ENCODE assay signal across 15 cellular contexts in genomic region chr12:127060933-127061332, GRCh38.
DNase-seq lines count a peak whose midpoint lies in the region; ATAC-seq and TF ChIP-seq lines count a peak whose summit lies in the region.
"Had no signal": no experiment of that assay in that cellular context is flagged by ENCODE, and none has a peak within 500 bp of the region (broad histone marks: within the 10 kb centered on the region; RNA-seq: fewer than 3 reads in every experiment).

No MANE protein-coding gene starts in this region.

- no peak for TF ChIP-seq POLR2A in gastroesophageal sphincter (IDR thresholded peaks at IDR 0.05)

- no peak overlapping the region for H2AFZ ChIP-seq in PC-3 (ENCODE audit: low read length)

- POLR2A ChIA-PET in PC-3 (lab: Charles Lee; ENCODE audit: unreplicated experiment): interaction anchor here (0.5 to 0.7 kb wide), 2 partner anchors 15 to 35 kb away, joined by 5 to 11 read pairs; no protein-coding TSS in a partner anchor

- TSS peak; percentile 77 for BruUV-seq in PC-3 (replicated peaks; lab: Mats Ljungman, UMichigan)

- 0 out of 2 replicates have a peak, but pooled peaks cover 3% of the 10 kb centered on the region for H4K20me1 ChIP-seq in PC-3 (ENCODE audit: low read length)

- H3K4me1 ChIP-seq in PC-3 (ENCODE audit: insufficient read depth, low read length) (peaks cover 30% of the 10 kb centered on the region), gastroesophageal sphincter (no peaks in the 10 kb centered on the region)
- H3K4me1 ChIP-seq: SJSA1 had no signal

- 91 to 93% methylated on average over 2 to 7 of the region's 14 CpGs for WGBS in gastroesophageal sphincter (ENCODE audit: low coverage in 1 of 2), 2 donors

- H3K9ac ChIP-seq in PC-3 (ENCODE audit: low read length): peak overlapping the region; percentile 86

- CTCF ChIA-PET in PC-3 (lab: Charles Lee): no interaction called here

- DNase-seq in NCI-H2227 treated with DMSO at 0.1 percent for 48 hours (lab: John Stamatoyannopoulos, UW) (peak; percentile 16), NCI-H2227 (lab: John Stamatoyannopoulos, UW; ENCODE audit: unreplicated experiment) (no peak), PC-3 (no peak), left colon (peak in 1 of 2 donors; percentile 7), activated T-cell treated with anti-CD3 and anti-CD28 coated beads for 4 hours (no peak)
- DNase-seq: CD4-positive, alpha-beta memory T cell; DMS79; NCI-H1092; NCI-H1436 treated with DMSO at 0.1 percent for 48 hours; NCI-H2029; NCI-H446 had no signal

- peaks cover 75% of the 10 kb centered on the region for H3K79me2 ChIP-seq in PC-3 (ENCODE audit: low read length)

- no peak for ATAC-seq in PC-3
- ATAC-seq in left colon: peak; percentile 16
- no peak for ATAC-seq in GM21717 (IDR thresholded peaks at IDR 0.05; ENCODE audit: unreplicated experiment)
- no peak for ATAC-seq in HG02678 (IDR thresholded peaks at IDR 0.05; ENCODE audit: unreplicated experiment)
- no peak for ATAC-seq in gastroesophageal sphincter

- no peak for TF ChIP-seq EP300 in gastroesophageal sphincter (IDR thresholded peaks at IDR 0.05)

- H3K9me3 ChIP-seq in PC-3 (ENCODE audit: low read length) (no peaks in the 10 kb centered on the region), gastroesophageal sphincter (no peaks in the 10 kb centered on the region)
- H3K9me3 ChIP-seq: SJSA1 had no signal

- H3K27me3 ChIP-seq in PC-3 (ENCODE audit: low read length) (no peaks in the 10 kb centered on the region), gastroesophageal sphincter (peaks cover 21% of the 10 kb centered on the region)
- H3K27me3 ChIP-seq: SJSA1 had no signal

- H3K4me3 ChIP-seq in PC-3 (ENCODE audit: low read length) (peak overlapping the region; percentile 71), gastroesophageal sphincter (no peak overlapping the region)
- H3K4me3 ChIP-seq: SJSA1 had no signal

- H3K4me2 ChIP-seq in PC-3 (ENCODE audit: low read length): peak overlapping the region; percentile 78

- H3F3A ChIP-seq in PC-3 (ENCODE audit: low read length, unreplicated experiment): no peaks in the 10 kb centered on the region

- TF ChIP-seq CTCF in PC-3 (conservative IDR thresholded peaks at IDR 0.05; ENCODE audit: low read depth, low read length): no peak
- no peak for TF ChIP-seq CTCF in gastroesophageal sphincter (IDR thresholded peaks at IDR 0.05)

- no peaks in the 10 kb centered on the region for H3K9me2 ChIP-seq in PC-3 (replicated peaks; ENCODE audit: low read length)

- H3K27ac ChIP-seq in PC-3 (ENCODE audit: low read length): peak overlapping the region; percentile 56
- H3K27ac ChIP-seq in gastroesophageal sphincter: no peak overlapping the region
- H3K27ac ChIP-seq: SJSA1 had no signal

- H3K36me3 ChIP-seq in PC-3 (ENCODE audit: low read depth, low read length): no peaks in the 10 kb centered on the region
- no peaks in the 10 kb centered on the region for H3K36me3 ChIP-seq in gastroesophageal sphincter
- H3K36me3 ChIP-seq: SJSA1 had no signal

- intact Hi-C loops in PC-3 (cut with micrococcal nuclease): loop anchor here (5.0 kb wide), 1 partner anchor 106 kb away; no protein-coding TSS in a partner anchor
- intact Hi-C loops in left colon (cut with DNase I, micrococcal nuclease): no loop called here
